ENCODE assay signal across 14 cellular contexts in genomic region chr1:59377350-59377904, GRCh38.
A peak's percentile ranks its signal among the peaks of the same experiment; 100 is the strongest.
DNase-seq lines count a peak whose midpoint lies in the region; ATAC-seq and TF ChIP-seq lines count a peak whose summit lies in the region.
"Had no signal": no experiment of that assay in that cellular context is flagged by ENCODE, and none has a peak within 500 bp of the region (broad histone marks: within the 10 kb centered on the region; RNA-seq: fewer than 3 reads in every experiment).

No MANE protein-coding gene starts in this region.

- H3K4me2 ChIP-seq in PC-3 (ENCODE audit: low read length): no peak overlapping the region
- H3K4me2 ChIP-seq: A549, GM23338 had no signal

- no peaks in the 10 kb centered on the region for H3K27me3 Mint-ChIP-seq in activated T-cell treated with anti-CD3 and anti-CD28 coated beads, Interleukin-2, amount 50 U/mL, for 72 hours (ENCODE audit: low read depth)
- H3K27me3 Mint-ChIP-seq in activated T-helper 17 cell treated with anti-CD3 and anti-CD28 coated beads, Interleukin-2, amount 50 U/mL, for 72 hours: no peaks in the 10 kb centered on the region
- H3K27me3 Mint-ChIP-seq in memory B cell: no peaks in the 10 kb centered on the region
- H3K27me3 Mint-ChIP-seq in stimulated activated naive CD8-positive, alpha-beta T cell treated with anti-CD3 and anti-CD28 coated beads, Interleukin-15, Interleukin-2, amounts not matched to agents 100 ng/mL and 50 ng/mL, for 24 hours: no peaks in the 10 kb centered on the region
- H3K27me3 Mint-ChIP-seq: CD4-positive, alpha-beta memory T cell had no signal

- CTCF ChIA-PET in PC-3 (lab: Charles Lee): no interaction called here

- no peak overlapping the region for H3K9ac ChIP-seq in PC-3 (ENCODE audit: low read length)

- no peak for TF ChIP-seq CTCF in PC-3 (conservative IDR thresholded peaks at IDR 0.05; ENCODE audit: low read depth, low read length)

- no TSS peak for BruUV-seq in PC-3 (replicated peaks; lab: Mats Ljungman, UMichigan)

- H3K79me2 ChIP-seq in PC-3 (ENCODE audit: low read length): no peaks in the 10 kb centered on the region

- DNase-seq in activated T-cell treated with anti-CD3 and anti-CD28 coated beads, Interleukin-2, amount 50 U/mL, for 72 hours: peak in 1 of 2 donors; percentile 6
- DNase-seq in activated T-cell treated with anti-CD3 and anti-CD28 coated beads for 4 hours (no peak), memory B cell (ENCODE audit: low spot score in 2 of 2) (no peak), PC-3 (no peak)
- DNase-seq: BE2C; CD4-positive, alpha-beta memory T cell; DMS79; H7 had no signal

- H2AFZ ChIP-seq in PC-3 (ENCODE audit: low read length): no peak overlapping the region
- H2AFZ ChIP-seq: GM23338 had no signal

- H3F3A ChIP-seq in PC-3 (ENCODE audit: low read length, unreplicated experiment): no peaks in the 10 kb centered on the region

- H3K36me3 Mint-ChIP-seq in activated T-cell treated with anti-CD3 and anti-CD28 coated beads, Interleukin-2, amount 50 U/mL, for 72 hours (ENCODE audit: insufficient read depth in 2 of 2): peaks cover 6 to 20% of the 10 kb centered on the region in 2 donors
- no peaks in the 10 kb centered on the region for H3K36me3 Mint-ChIP-seq in activated T-helper 17 cell treated with anti-CD3 and anti-CD28 coated beads, Interleukin-2, amount 50 U/mL, for 72 hours (ENCODE audit: low read depth)
- peaks cover 31% of the 10 kb centered on the region for H3K36me3 Mint-ChIP-seq in memory B cell
- H3K36me3 Mint-ChIP-seq in stimulated activated naive CD8-positive, alpha-beta T cell treated with anti-CD3 and anti-CD28 coated beads, Interleukin-15, Interleukin-2, amounts not matched to agents 100 ng/mL and 50 ng/mL, for 24 hours (ENCODE audit: low read depth): peaks cover 27% of the 10 kb centered on the region

- no peak overlapping the region for H3K4me3 ChIP-seq in PC-3 (ENCODE audit: low read length)
- H3K4me3 ChIP-seq: A549, GM23338 had no signal

- H3K9me3 Mint-ChIP-seq in activated T-cell treated with anti-CD3 and anti-CD28 coated beads, Interleukin-2, amount 50 U/mL, for 72 hours: peaks cover 4 to 6% of the 10 kb centered on the region in 2 donors
- no peaks in the 10 kb centered on the region for H3K9me3 Mint-ChIP-seq in activated T-helper 17 cell treated with anti-CD3 and anti-CD28 coated beads, Interleukin-2, amount 50 U/mL, for 72 hours
- H3K9me3 Mint-ChIP-seq in memory B cell: no peaks in the 10 kb centered on the region
- H3K9me3 Mint-ChIP-seq in stimulated activated naive CD8-positive, alpha-beta T cell treated with anti-CD3 and anti-CD28 coated beads, Interleukin-15, Interleukin-2, amounts not matched to agents 100 ng/mL and 50 ng/mL, for 24 hours: peaks cover 4% of the 10 kb centered on the region

- peaks cover 12% of the 10 kb centered on the region for H3K4me1 ChIP-seq in PC-3 (ENCODE audit: insufficient read depth, low read length)
- H3K4me1 ChIP-seq: A549, BE2C had no signal

- no peaks in the 10 kb centered on the region for H4K20me1 ChIP-seq in PC-3 (ENCODE audit: low read length)

- H3K27ac ChIP-seq in PC-3 (ENCODE audit: low read length): no peak overlapping the region
- H3K27ac ChIP-seq: A549, C4-2B, HL-60 had no signal

- POLR2A ChIA-PET in PC-3 (lab: Charles Lee; ENCODE audit: unreplicated experiment): no interaction called here

- H3K27ac Mint-ChIP-seq in activated T-cell treated with anti-CD3 and anti-CD28 coated beads, Interleukin-2, amount 50 U/mL, for 72 hours: peak overlapping the region; percentile 72
- peak overlapping the region; percentile 84 for H3K27ac Mint-ChIP-seq in activated T-helper 17 cell treated with anti-CD3 and anti-CD28 coated beads, Interleukin-2, amount 50 U/mL, for 72 hours
- H3K27ac Mint-ChIP-seq in memory B cell: peak overlapping the region; percentile 58
- peak overlapping the region; percentile 63 for H3K27ac Mint-ChIP-seq in stimulated activated naive CD8-positive, alpha-beta T cell treated with anti-CD3 and anti-CD28 coated beads, Interleukin-15, Interleukin-2, amounts not matched to agents 100 ng/mL and 50 ng/mL, for 24 hours
- H3K27ac Mint-ChIP-seq: CD4-positive, alpha-beta memory T cell; GM23338 had no signal

- intact Hi-C loops in PC-3 (cut with micrococcal nuclease): no loop called here

- no peak overlapping the region for H3K4me3 Mint-ChIP-seq in activated T-cell treated with anti-CD3 and anti-CD28 coated beads, Interleukin-2, amount 50 U/mL, for 72 hours
- H3K4me3 Mint-ChIP-seq in activated T-helper 17 cell treated with anti-CD3 and anti-CD28 coated beads, Interleukin-2, amount 50 U/mL, for 72 hours: peak overlapping the region; percentile 7
- H3K4me3 Mint-ChIP-seq in memory B cell: no peak overlapping the region
- H3K4me3 Mint-ChIP-seq in stimulated activated naive CD8-positive, alpha-beta T cell treated with anti-CD3 and anti-CD28 coated beads, Interleukin-15, Interleukin-2, amounts not matched to agents 100 ng/mL and 50 ng/mL, for 24 hours: no peak overlapping the region
- H3K4me3 Mint-ChIP-seq: CD4-positive, alpha-beta memory T cell; GM23338 had no signal

- no peaks in the 10 kb centered on the region for H3K36me3 ChIP-seq in PC-3 (ENCODE audit: low read depth, low read length)
- H3K36me3 ChIP-seq: BE2C had no signal

- peak; percentile 57 to 73 for ATAC-seq in activated T-cell treated with anti-CD3 and anti-CD28 coated beads, Interleukin-2, amount 50 U/mL, for 72 hours (replicated peaks in 1 of 2)
- peak; percentile 84 for ATAC-seq in activated T-helper 17 cell treated with anti-CD3 and anti-CD28 coated beads, Interleukin-2, amount 50 U/mL, for 72 hours (replicated peaks)
- ATAC-seq in memory B cell (ENCODE audit: low read depth) (no peak), PC-3 (no peak)
- ATAC-seq: A549, GM23338 had no signal

- no peaks in the 10 kb centered on the region for H3K27me3 ChIP-seq in PC-3 (ENCODE audit: low read length)
- H3K27me3 ChIP-seq: BE2C had no signal

- peaks cover 13% of the 10 kb centered on the region for H3K4me1 Mint-ChIP-seq in activated T-cell treated with anti-CD3 and anti-CD28 coated beads, Interleukin-2, amount 50 U/mL, for 72 hours (ENCODE audit: low read depth)
- no peaks in the 10 kb centered on the region for H3K4me1 Mint-ChIP-seq in activated T-helper 17 cell treated with anti-CD3 and anti-CD28 coated beads, Interleukin-2, amount 50 U/mL, for 72 hours
- H3K4me1 Mint-ChIP-seq in memory B cell: peaks cover 4% of the 10 kb centered on the region
- H3K4me1 Mint-ChIP-seq in stimulated activated naive CD8-positive, alpha-beta T cell treated with anti-CD3 and anti-CD28 coated beads, Interleukin-15, Interleukin-2, amounts not matched to agents 100 ng/mL and 50 ng/mL, for 24 hours (ENCODE audit: low read depth): peaks cover 13% of the 10 kb centered on the region
- H3K4me1 Mint-ChIP-seq: CD4-positive, alpha-beta memory T cell; GM23338 had no signal

- no peaks in the 10 kb centered on the region for H3K9me2 ChIP-seq in PC-3 (replicated peaks; ENCODE audit: low read length)

- H3K9me3 ChIP-seq in PC-3 (ENCODE audit: low read length): no peaks in the 10 kb centered on the region
- H3K9me3 ChIP-seq: A549, BE2C had no signal

Comparison
In these comparisons a context has a peak if more than half of its experiments do, and no peak if none do; other contexts are left out.
1. ATAC-seq: peak in activated T-cell treated with anti-CD3 and anti-CD28 coated beads, Interleukin-2, amount 50 U/mL, for 72 hours (2 of 2) and activated T-helper 17 cell treated with anti-CD3 and anti-CD28 coated beads, Interleukin-2, amount 50 U/mL, for 72 hours (single experiment); none in memory B cell (single experiment) and PC-3 (single experiment).
2. Peak in every context shown above with its lines, with median percentiles within 50 percentile points of each other: H3K27ac Mint-ChIP-seq.